In genomic region chr16:81823734-81824133, GRCh38 we compare ENCODE assay signal across 20 cellular contexts. TPM values are rescaled to one million over a fixed set of nuclear protein-coding genes. Genes with fewer than 3 reads are reported as not detected.
DNase-seq lines count a peak whose midpoint lies in the region; ATAC-seq and TF ChIP-seq lines count a peak whose summit lies in the region.
"Had no signal": no experiment of that assay in that cellular context is flagged by ENCODE, and none has a peak within 500 bp of the region (broad histone marks: within the 10 kb centered on the region; RNA-seq: fewer than 3 reads in every experiment).

No MANE protein-coding gene starts in this region.

- peaks cover 90% of the 10 kb centered on the region for H3K79me2 ChIP-seq in OCI-LY3 (ENCODE audit: low read length)

- 0 out of 2 replicates have a peak, but pooled peaks cover 4% of the 10 kb centered on the region for H4K20me1 ChIP-seq in OCI-LY3 (ENCODE audit: insufficient read depth, low read length)

- no peak for ATAC-seq in activated T-cell treated with anti-CD3 and anti-CD28 coated beads, Interleukin-2, amount 50 U/mL, for 72 hours (replicated peaks in 1 of 2)
- ATAC-seq in lower lobe of right lung (no peak), GM21381 (IDR thresholded peaks at IDR 0.05; ENCODE audit: unreplicated experiment) (no peak), HG02571 (IDR thresholded peaks at IDR 0.05; ENCODE audit: unreplicated experiment) (no peak)

- peaks cover 93% of the 10 kb centered on the region for H3K4me1 ChIP-seq in OCI-LY3 (ENCODE audit: low read length)
- peaks cover 22% of the 10 kb centered on the region for H3K4me1 ChIP-seq in lower lobe of right lung

- H3K4me2 ChIP-seq in OCI-LY3 (ENCODE audit: low read length): peak overlapping the region; percentile 82

- peak overlapping the region; percentile 79; the same call in 1 of the 2 replicates for H3K9ac ChIP-seq in OCI-LY3 (ENCODE audit: low read length)

- intact Hi-C loops in lower lobe of right lung (cut with DNase I): no loop called here

- peaks cover 5% of the 10 kb centered on the region; the same call in 1 of the 2 replicates for H3K9me3 ChIP-seq in OCI-LY3 (ENCODE audit: insufficient read depth, low read length)
- H3K9me3 ChIP-seq in lower lobe of right lung: no peaks in the 10 kb centered on the region
- H3K9me3 ChIP-seq: upper lobe of right lung had no signal

- H3K27me3 ChIP-seq in OCI-LY3 (ENCODE audit: low read depth, low read length) (no peaks in the 10 kb centered on the region), lower lobe of right lung (ENCODE audit: low read depth) (no peaks in the 10 kb centered on the region)
- H3K27me3 ChIP-seq: cardiac muscle cell, upper lobe of right lung had no signal

- H3K27ac Mint-ChIP-seq in activated T-cell treated with anti-CD3 and anti-CD28 coated beads, Interleukin-2, amount 50 U/mL, for 72 hours: peak overlapping the region; percentile 52
- peak overlapping the region; percentile 76 for H3K27ac Mint-ChIP-seq in type B pancreatic cell
- H3K27ac Mint-ChIP-seq: activated CD4-positive, alpha-beta T cell treated with anti-CD3 and anti-CD28 coated beads, Interleukin-2, amount 10 ng/mL, durations not matched to agents 24 days and 14 days had no signal

- peak overlapping the region; percentile 36; the same call in 1 of the 2 replicates for H3K4me3 ChIP-seq in OCI-LY3 (ENCODE audit: low read length)
- no peak overlapping the region for H3K4me3 ChIP-seq in lower lobe of right lung
- H3K4me3 ChIP-seq: cardiac muscle cell, upper lobe of right lung had no signal

- peaks cover 0 to 3% of the 10 kb centered on the region in 2 donors for H3K36me3 Mint-ChIP-seq in activated T-cell treated with anti-CD3 and anti-CD28 coated beads, Interleukin-2, amount 50 U/mL, for 72 hours (ENCODE audit: insufficient read depth in 2 of 2)
- H3K36me3 Mint-ChIP-seq in type B pancreatic cell: no peaks in the 10 kb centered on the region

- no peak overlapping the region for H2AFZ ChIP-seq in OCI-LY3 (ENCODE audit: low read depth, low read length)

- peaks cover 0 to 2% of the 10 kb centered on the region in 2 donors for H3K9me3 Mint-ChIP-seq in activated T-cell treated with anti-CD3 and anti-CD28 coated beads, Interleukin-2, amount 50 U/mL, for 72 hours
- peaks cover 5% of the 10 kb centered on the region for H3K9me3 Mint-ChIP-seq in type B pancreatic cell
- H3K9me3 Mint-ChIP-seq: activated CD4-positive, alpha-beta T cell treated with anti-CD3 and anti-CD28 coated beads, Interleukin-2, amount 10 ng/mL, durations not matched to agents 24 days and 14 days; activated T-helper 1 cell treated with anti-CD3 and anti-CD28 coated beads, Interleukin-12 subunit alpha, Interleukin-12 subunit beta, Interleukin-2, Interleukin-4 antibody, amounts not matched to agents 30 ng/mL and 10 ng/mL and 1 ng/mL, durations not matched to agents 14 hours and 24 hours and 36 hours had no signal

- H3K27me3 Mint-ChIP-seq in activated T-cell treated with anti-CD3 and anti-CD28 coated beads, Interleukin-2, amount 50 U/mL, for 72 hours (ENCODE audit: low read depth): no peaks in the 10 kb centered on the region
- no peaks in the 10 kb centered on the region for H3K27me3 Mint-ChIP-seq in type B pancreatic cell
- H3K27me3 Mint-ChIP-seq: progenitor cell of endocrine pancreas had no signal

- H3K36me3 ChIP-seq in OCI-LY3 (replicated peaks; ENCODE audit: low read depth, low read length): peaks cover 32% of the 10 kb centered on the region
- no peaks in the 10 kb centered on the region for H3K36me3 ChIP-seq in lower lobe of right lung
- H3K36me3 ChIP-seq: cardiac muscle cell, upper lobe of right lung had no signal

- no peaks in the 10 kb centered on the region for H3K4me1 Mint-ChIP-seq in activated T-cell treated with anti-CD3 and anti-CD28 coated beads, Interleukin-2, amount 50 U/mL, for 72 hours (ENCODE audit: low read depth)
- peaks cover 5% of the 10 kb centered on the region for H3K4me1 Mint-ChIP-seq in type B pancreatic cell (ENCODE audit: unreplicated experiment)

- no peak for DNase-seq in activated T-cell treated with anti-CD3 and anti-CD28 coated beads, Interleukin-2, amount 50 U/mL, for 72 hours
- no peak for DNase-seq in activated T-cell treated with anti-CD3 and anti-CD28 coated beads for 4 hours
- DNase-seq in lower lobe of right lung: no peak
- no peak for DNase-seq in type B pancreatic cell (ENCODE audit: extremely low spot score, unreplicated experiment)
- DNase-seq in NCI-H1930 (lab: John Stamatoyannopoulos, UW): no peak
- DNase-seq: 8988T; activated CD4-positive, alpha-beta T cell treated with anti-CD3 and anti-CD28 coated beads, Interleukin-2, amount 10 ng/mL, durations not matched to agents 24 days and 14 days; activated naive CD4-positive, alpha-beta T cell treated with anti-CD3 and anti-CD28 coated beads, Interleukin-2, amount 50 U/mL, for 16 hours; cortex of kidney; NCI-H1105; NCI-H2081; NCI-H345; SIG-M5; upper lobe of right lung had no signal

- TF ChIP-seq CTCF in OCI-LY3 (IDR thresholded peaks at IDR 0.05; ENCODE audit: low read depth, low read length) (no peak), lower lobe of right lung (IDR thresholded peaks at IDR 0.05) (no peak), type B pancreatic cell (conservative IDR thresholded peaks at IDR 0.05) (no peak)

- no peak overlapping the region for H3K4me3 Mint-ChIP-seq in activated T-cell treated with anti-CD3 and anti-CD28 coated beads, Interleukin-2, amount 50 U/mL, for 72 hours
- H3K4me3 Mint-ChIP-seq in type B pancreatic cell: no peak overlapping the region
- H3K4me3 Mint-ChIP-seq: activated CD4-positive, alpha-beta T cell treated with anti-CD3 and anti-CD28 coated beads, Interleukin-2, amount 10 ng/mL, durations not matched to agents 24 days and 14 days; activated T-helper 1 cell treated with anti-CD3 and anti-CD28 coated beads, Interleukin-12 subunit alpha, Interleukin-12 subunit beta, Interleukin-2, Interleukin-4 antibody, amounts not matched to agents 30 ng/mL and 10 ng/mL and 1 ng/mL, durations not matched to agents 14 hours and 24 hours and 36 hours had no signal

- H3K27ac ChIP-seq in OCI-LY3 (ENCODE audit: low read length) (peak overlapping the region; percentile 97), lower lobe of right lung (peak overlapping the region; percentile 44)

RNA-seq across cellular contexts. Expression of gene PLCG2, which starts 44.6 kb away (rescaled TPM):
- 10 to 100 TPM in 1 of 2 donors, 1 to 10 TPM in 1; 8.0 to 25.6 TPM for total RNA-seq in activated T-cell treated with anti-CD3 and anti-CD28 coated beads, Interleukin-2, amount 50 U/mL, for 72 hours
- total RNA-seq in lower lobe of right lung (47.7 TPM), type B pancreatic cell (ENCODE audit: low replicate concordance) (12.4 and 31.1 TPM in 2 replicates)
